Comparison of ENCODE assay signal across 20 cellular contexts in genomic region chr5:60131504-60131903, GRCh38.
DNase-seq lines count a peak whose midpoint lies in the region; ATAC-seq, FAIRE-seq and TF ChIP-seq lines count a peak whose summit lies in the region.
"Had no signal": no experiment of that assay in that cellular context is flagged by ENCODE, and none has a peak within 500 bp of the region (broad histone marks: within the 10 kb centered on the region; RNA-seq: fewer than 3 reads in every experiment).

No MANE protein-coding gene starts in this region.

- no peak overlapping the region for H2BK12ac ChIP-seq in H1 (ENCODE audit: low read depth, low read length)

- H4K8ac ChIP-seq in IMR-90 (ENCODE audit: low read depth in 2 of 2, low read length in 2 of 2) (no peak overlapping the region), H1 (ENCODE audit: extremely low read depth, insufficient read depth, low read length) (no peak overlapping the region)

- H3K4me2 ChIP-seq in A549 (no peak overlapping the region), IMR-90 (ENCODE audit: low read depth, low read length) (no peak overlapping the region), H1 (ENCODE audit: insufficient read depth in 1 of 2, low read depth in 2 of 2, low read length in 2 of 2) (no peak overlapping the region)
- H3K4me2 ChIP-seq: BLaER1 treated with 17β-estradiol and CSF1 and Interleukin-3, amounts not matched to agents 10 nM and 100 nM had no signal

- POLR2A ChIA-PET in A549 (lab: Yijun Ruan, JAX) = no interaction called here
- POLR2A ChIA-PET in IMR-90 (lab: Charles Lee; ENCODE audit: unreplicated experiment) = no interaction called here
- POLR2A ChIA-PET in H1 (lab: Charles Lee; ENCODE audit: partially characterized antibody) = no interaction called here

- no peak overlapping the region for H3K4me3 ChIP-seq in A549
- H3K4me3 ChIP-seq in IMR-90 (ENCODE audit: insufficient read depth, low read depth, low read length) = no peak overlapping the region
- no peak overlapping the region for H3K4me3 ChIP-seq in H1 (ENCODE audit: extremely low read depth in 1 of 4, insufficient read depth in 2 of 4, low read depth in 3 of 4, low read length in 4 of 4)
- H3K4me3 ChIP-seq in small intestine (ENCODE audit: low read depth in 1 of 2, low read length in 2 of 2) = no peak overlapping the region
- H3K4me3 ChIP-seq: BLaER1 treated with 17β-estradiol and CSF1 and Interleukin-3, amounts not matched to agents 10 nM and 100 nM had no signal

- no peaks in the 10 kb centered on the region for H4K20me1 ChIP-seq in IMR-90 (ENCODE audit: insufficient read depth, low read length)
- no peaks in the 10 kb centered on the region for H4K20me1 ChIP-seq in H1 (replicated peaks in 1 of 2; ENCODE audit: control insufficient read depth in 1 of 2, insufficient read depth in 2 of 2, low read length in 2 of 2)
- H4K20me1 ChIP-seq: BLaER1 treated with 17β-estradiol and CSF1 and Interleukin-3, amounts not matched to agents 10 nM and 100 nM had no signal

- CTCF ChIA-PET in A549 (lab: Yijun Ruan, JAX) = no interaction called here
- CTCF ChIA-PET in IMR-90 (lab: Yijun Ruan, JAX) = no interaction called here
- CTCF ChIA-PET in H1 (lab: Charles Lee; ENCODE audit: partially characterized antibody) = no interaction called here

- H3K36me3 ChIP-seq in IMR-90 (ENCODE audit: control insufficient read depth, insufficient read depth, low read length) (no peaks in the 10 kb centered on the region), H1 (ENCODE audit: control insufficient read depth in 2 of 4, insufficient read depth in 4 of 4, low read length in 3 of 4) (no peaks in the 10 kb centered on the region), small intestine (ENCODE audit: control insufficient read depth in 2 of 2, insufficient read depth in 2 of 2, low read length in 2 of 2) (no peaks in the 10 kb centered on the region)
- H3K36me3 ChIP-seq: BLaER1 treated with 17β-estradiol and CSF1 and Interleukin-3, amounts not matched to agents 10 nM and 100 nM had no signal

- no peak overlapping the region for H2AK9ac ChIP-seq in IMR-90 (replicated peaks; ENCODE audit: low read depth, low read length, poor library complexity)

- ATAC-seq in A549 (no peak), IMR-90 (ENCODE audit: low read depth) (no peak)
- ATAC-seq: CD8-positive, alpha-beta T cell had no signal

- H2AFZ ChIP-seq in IMR-90 (replicated peaks; ENCODE audit: low read length, poor library complexity) (no peak overlapping the region), H1 (ENCODE audit: low read length) (no peak overlapping the region; the same call in 1 of the 2 replicates)

- in situ Hi-C loops in IMR-90 (cut with MboI; ENCODE audit: low sequenced_read_pairs) = no loop called here

- no peaks in the 10 kb centered on the region for H3K4me1 ChIP-seq in A549
- H3K4me1 ChIP-seq in IMR-90 (ENCODE audit: control insufficient read depth, insufficient read depth, low read length) = no peaks in the 10 kb centered on the region
- H3K4me1 ChIP-seq in H1 (replicated peaks in 1 of 4; ENCODE audit: control insufficient read depth in 3 of 4, insufficient read depth in 4 of 4, low read length in 3 of 4) = no peaks in the 10 kb centered on the region
- no peaks in the 10 kb centered on the region for H3K4me1 ChIP-seq in small intestine (ENCODE audit: control insufficient read depth in 2 of 2, insufficient read depth in 1 of 2, low read depth in 1 of 2, low read length in 1 of 2)
- H3K4me1 ChIP-seq: BLaER1 treated with 17β-estradiol and CSF1 and Interleukin-3, amounts not matched to agents 10 nM and 100 nM; Caco-2 had no signal

- FAIRE-seq in A549 (lab: Jason Lieb, UNC) (no peak), H1 (lab: Jason Lieb, UNC) (no peak), small intestine (lab: Jason Lieb, UNC) (no peak)
- FAIRE-seq: A204.1, D721Med, G401.6, GM12891, GM19239 had no signal

- H2BK20ac ChIP-seq in IMR-90 (ENCODE audit: low read depth, low read length) (no peak overlapping the region), H1 (ENCODE audit: low read length) (no peak overlapping the region)

- H3K9ac ChIP-seq in IMR-90 (ENCODE audit: low read depth, low read length) (no peak overlapping the region), H1 (replicated peaks in 1 of 4; ENCODE audit: extremely low read depth in 1 of 4, low read depth in 3 of 4, low read length in 3 of 4) (no peak overlapping the region)
- H3K9ac ChIP-seq: BLaER1 treated with 17β-estradiol and CSF1 and Interleukin-3, amounts not matched to agents 10 nM and 100 nM had no signal

- H3K56ac ChIP-seq in IMR-90 (ENCODE audit: extremely low read depth, insufficient read depth, low read length) (no peak overlapping the region), H1 (replicated peaks; ENCODE audit: insufficient read length, low read depth, low read length) (no peak overlapping the region)

- H2BK120ac ChIP-seq in IMR-90 (ENCODE audit: low read depth, low read length) (no peak overlapping the region), H1 (replicated peaks; ENCODE audit: low read depth, low read length) (no peak overlapping the region)

- H4K5ac ChIP-seq in IMR-90 (ENCODE audit: low read depth, low read length) (no peak overlapping the region), H1 (ENCODE audit: insufficient read length, low read depth, low read length) (no peak overlapping the region)

- TF ChIP-seq RAD21 in A549 (conservative IDR thresholded peaks at IDR 0.05 in 1 of 2, IDR thresholded peaks at IDR 0.05 in 1 of 2) (no peak), IMR-90 (IDR thresholded peaks at IDR 0.05; ENCODE audit: low read length) (no peak), H1 (IDR thresholded peaks at IDR 0.05 in 1 of 2, conservative IDR thresholded peaks at IDR 0.05 in 1 of 2; ENCODE audit: low read depth in 2 of 2, low read length in 2 of 2) (no peak)

- H3K14ac ChIP-seq in IMR-90 (replicated peaks; ENCODE audit: low read depth, low read length) (no peak overlapping the region), H1 (ENCODE audit: insufficient read length) (no peak overlapping the region)

- 100% methylated on average over 1 of the region's 1 CpG for WGBS in A549 (ENCODE audit: missing lambda C conversion rate)
- no CpG with 5 or more reads among the region's 1 CpG for WGBS in IMR-90 (ENCODE audit: extremely low coverage in 2 of 2, insufficient read length in 1 of 2), 2 experiments
- 86% methylated on average over 1 of the region's 1 CpG; no CpG with 5 or more reads in 1 of the 2 experiments for WGBS in H1 (ENCODE audit: extremely low coverage in 1 of 2, insufficient coverage in 1 of 2, insufficient read length in 1 of 2, insufficient replicate concordance in 2 of 2, low coverage in 1 of 2, low lambda C conversion rate in 2 of 2, missing lambda C conversion rate in 1 of 2), 2 experiments
- WGBS in small intestine, 3 donors = 96 to 98% (median 97%) methylated on average over 1 of the region's 1 CpG

- H3K79me2 ChIP-seq in H1 (ENCODE audit: control insufficient read depth in 1 of 2, insufficient read depth in 2 of 2, low read length in 2 of 2) = no peaks in the 10 kb centered on the region

- H2AK5ac ChIP-seq in IMR-90 (ENCODE audit: low read depth, low read length) (no peak overlapping the region), H1 (ENCODE audit: low read depth, low read length) (no peak overlapping the region)

- no peak overlapping the region for H3K27ac ChIP-seq in A549
- H3K27ac ChIP-seq in IMR-90 (ENCODE audit: insufficient read depth, low read length) = no peak overlapping the region
- H3K27ac ChIP-seq in H1 (ENCODE audit: low read depth, low read length) = no peak overlapping the region
- no peak overlapping the region for H3K27ac ChIP-seq in small intestine (ENCODE audit: low read depth in 1 of 2, low read length in 1 of 2)
- H3K27ac ChIP-seq: BLaER1 treated with 17β-estradiol and CSF1 and Interleukin-3, amounts not matched to agents 10 nM and 100 nM; C4-2B had no signal

- no peak overlapping the region for H2BK15ac ChIP-seq in IMR-90 (ENCODE audit: low read depth, low read length)
- H2BK15ac ChIP-seq in H1 (ENCODE audit: low read length) = no peak overlapping the region

- TF ChIP-seq EP300 in A549 (IDR thresholded peaks at IDR 0.05) (no peak), H1 (IDR thresholded peaks at IDR 0.05; ENCODE audit: borderline replicate concordance in 1 of 2, low read depth in 2 of 2, low read length in 2 of 2) (no peak)

- H3K4ac ChIP-seq in IMR-90 (ENCODE audit: low read depth, low read length) (no peak overlapping the region), H1 (replicated peaks; ENCODE audit: insufficient read length, low read depth, low read length) (no peak overlapping the region)

- H3K27me3 ChIP-seq in IMR-90 (ENCODE audit: control insufficient read depth, insufficient read depth, low read length) (no peaks in the 10 kb centered on the region), H1 (replicated peaks in 1 of 4; ENCODE audit: control insufficient read depth in 3 of 4, extremely low read depth in 1 of 4, insufficient read depth in 3 of 4, low read length in 3 of 4) (no peaks in the 10 kb centered on the region), small intestine (ENCODE audit: control insufficient read depth in 2 of 2, insufficient read depth in 2 of 2, low read length in 2 of 2) (no peaks in the 10 kb centered on the region)
- H3K27me3 ChIP-seq: BLaER1 treated with 17β-estradiol and CSF1 and Interleukin-3, amounts not matched to agents 10 nM and 100 nM had no signal

- H3K9me3 ChIP-seq in A549 = no peaks in the 10 kb centered on the region
- no peaks in the 10 kb centered on the region for H3K9me3 ChIP-seq in IMR-90 (ENCODE audit: control insufficient read depth, insufficient read depth, low read length)
- H3K9me3 ChIP-seq in H1 (ENCODE audit: insufficient read depth in 2 of 2, low read depth in 1 of 2, low read length in 1 of 2) = no peaks in the 10 kb centered on the region
- no peaks in the 10 kb centered on the region for H3K9me3 ChIP-seq in small intestine (ENCODE audit: control insufficient read depth, low read depth)
- H3K9me3 ChIP-seq: BLaER1 treated with 17β-estradiol and CSF1 and Interleukin-3, amounts not matched to agents 10 nM and 100 nM had no signal

- intact Hi-C loops in IMR-90 (cut with micrococcal nuclease) = no loop called here

- no peaks in the 10 kb centered on the region for H3K9me1 ChIP-seq in IMR-90 (ENCODE audit: insufficient read depth, low read length)

- dilution Hi-C loops in IMR-90 (cut with HindIII; ENCODE audit: low sequenced_read_pairs, unreplicated experiment) = no loop called here

- no peak for TF ChIP-seq POLR2A in A549 (IDR thresholded peaks at IDR 0.05; ENCODE audit: low read length)
- no peak for TF ChIP-seq POLR2A in IMR-90 (IDR thresholded peaks at IDR 0.05; ENCODE audit: low read depth, low read length)
- no peak for TF ChIP-seq POLR2A in H1 (IDR thresholded peaks at IDR 0.05; ENCODE audit: control extremely low read depth in 1 of 2, low read depth in 2 of 2, low read length in 2 of 2)

- H2BK5ac ChIP-seq in IMR-90 (ENCODE audit: low read depth, low read length, poor library complexity, severe bottlenecking) (no peak overlapping the region), H1 (ENCODE audit: low read depth, low read length) (no peak overlapping the region)

- no peak overlapping the region for H4K91ac ChIP-seq in IMR-90 (ENCODE audit: insufficient read depth, low read depth, low read length)
- H4K91ac ChIP-seq in H1 (replicated peaks; ENCODE audit: insufficient read length, low read length) = no peak overlapping the region

- no peaks in the 10 kb centered on the region for H3K23me2 ChIP-seq in H1 (ENCODE audit: low read depth, low read length)

- BruUV-seq in IMR-90 (replicated peaks; lab: Mats Ljungman, UMichigan) = no TSS peak

- H3K18ac ChIP-seq in IMR-90 (ENCODE audit: low read depth, low read length) (no peak overlapping the region), H1 (ENCODE audit: extremely low read depth, low read length) (no peak overlapping the region)

- H3K23ac ChIP-seq in IMR-90 (ENCODE audit: low read depth, low read length) = no peak overlapping the region
- H3K23ac ChIP-seq in H1 (ENCODE audit: insufficient read length) = no peak overlapping the region

- no peaks in the 10 kb centered on the region for H3K79me1 ChIP-seq in IMR-90 (ENCODE audit: low read depth in 1 of 2, low read length in 2 of 2)
- no peaks in the 10 kb centered on the region for H3K79me1 ChIP-seq in H1 (ENCODE audit: low read depth, low read length)

- DNase-seq in A549 (ENCODE audit: low read depth in 1 of 2, low spot score in 1 of 2) = no peak
- no peak for DNase-seq in IMR-90
- no peak for DNase-seq in H1 (ENCODE audit: low read depth in 1 of 2, low spot score in 2 of 2)
- DNase-seq in small intestine = no peak
- no peak for DNase-seq in NCI-H187 treated with DMSO at 0.1 percent for 48 hours (lab: John Stamatoyannopoulos, UW)
- DNase-seq: 8988T; AML-193; Caco-2; Calu3; CD4-positive, alpha-beta T cell; CD8-positive, alpha-beta T cell; DMS79 treated with DMSO at 0.1 percent for 48 hours; GF-D8 had no signal

- TF ChIP-seq CTCF in A549 (IDR thresholded peaks at IDR 0.05) (no peak), IMR-90 (conservative IDR thresholded peaks at IDR 0.05; ENCODE audit: low read depth, low read length) (no peak), H1 (IDR thresholded peaks at IDR 0.05; ENCODE audit: control extremely low read depth in 1 of 3, insufficient read depth in 1 of 3, low read depth in 1 of 3, low read length in 3 of 3) (no peak)

Comparison
In these comparisons a context has a peak if more than half of its experiments do, and no peak if none do; other contexts are left out.
1. Of the 18 proteins assayed by ChIP-seq in both H1 and A549: peak only in H1: none; only in A549: none; in both: MAFK; in neither: 17.